9 cellular contexts compared by ENCODE assay signal in genomic region chr10:99993994-99994689, GRCh38. TPM values are rescaled to one million over a fixed set of nuclear protein-coding genes. Genes with fewer than 3 reads are reported as not detected.
A peak's percentile ranks its signal among the peaks of the same experiment; 100 is the strongest.
DNase-seq lines count a peak whose midpoint lies in the region; ATAC-seq, FAIRE-seq and TF ChIP-seq lines count a peak whose summit lies in the region.
"Had no signal": no experiment of that assay in that cellular context is flagged by ENCODE, and none has a peak within 500 bp of the region (broad histone marks: within the 10 kb centered on the region; RNA-seq: fewer than 3 reads in every experiment).

No MANE protein-coding gene starts in this region.

- no peak overlapping the region for H3K4me3 ChIP-seq in choroid plexus epithelial cell (ENCODE audit: low read depth, low read length)
- no peak overlapping the region for H3K4me3 ChIP-seq in thoracic aorta

- H3K27ac Mint-ChIP-seq in WTC11 = no peak overlapping the region

- no peaks in the 10 kb centered on the region for H3K9me3 ChIP-seq in thoracic aorta

- H3K4me1 Mint-ChIP-seq in WTC11 = peaks cover 9% of the 10 kb centered on the region

- ATAC-seq in GM19372 (IDR thresholded peaks at IDR 0.05; ENCODE audit: low read depth, unreplicated experiment) (peak; percentile 95), WTC11 (peak; percentile 56), thoracic aorta (ENCODE audit: insufficient number of reproducible peaks, low FRiP score, low read depth) (peak; percentile 36)

- no peaks in the 10 kb centered on the region for H3K36me3 Mint-ChIP-seq in WTC11

- H3K4me3 Mint-ChIP-seq in WTC11 = no peak overlapping the region

- no peak for TF ChIP-seq CTCF in WTC11 (IDR thresholded peaks at IDR 0.05)
- TF ChIP-seq CTCF in choroid plexus epithelial cell (conservative IDR thresholded peaks at IDR 0.05; ENCODE audit: low read depth, low read length) = no peak
- TF ChIP-seq CTCF in thoracic aorta (IDR thresholded peaks at IDR 0.05) = no peak

- POLR2A ChIA-PET in WTC11 (lab: Charles Lee) = no interaction called here

- CTCF ChIA-PET in WTC11 (lab: Charles Lee) = interaction anchor here (2.6 kb wide), 1 partner anchor 15 kb away, joined by 10 read pairs; the partner anchor contains the start of gene DNMBP

- peaks cover 8 to 10% of the 10 kb centered on the region in 2 donors for H3K4me1 ChIP-seq in thoracic aorta (ENCODE audit: control insufficient read depth in 1 of 2, low read depth in 2 of 2)

- H3K27ac ChIP-seq in thoracic aorta = peak overlapping the region in 1 of 2 donors; percentile 16

- H3K9me3 Mint-ChIP-seq in WTC11 = no peaks in the 10 kb centered on the region

- FAIRE-seq in HTR-8/SVneo (lab: Jason Lieb, UNC) = peak; percentile 66
- FAIRE-seq: H1 had no signal

- H3K27me3 Mint-ChIP-seq in WTC11 (ENCODE audit: low read depth) = no peaks in the 10 kb centered on the region

- DNase-seq in AML-193 (lab: John Stamatoyannopoulos, UW) (peak; percentile 76 to 78), HTR-8/SVneo (ENCODE audit: insufficient read length, low spot score) (peak; percentile 74), WTC11 (ENCODE audit: low spot score) (no peak), choroid plexus epithelial cell (ENCODE audit: low read depth) (peak; percentile 94), myocyte (ENCODE audit: low read depth) (peak; percentile 89), thoracic aorta (ENCODE audit: low spot score) (peak; percentile 53), putamen (ENCODE audit: low spot score) (no peak)

- no peaks in the 10 kb centered on the region for H3K36me3 ChIP-seq in thoracic aorta

- no peaks in the 10 kb centered on the region for H3K27me3 ChIP-seq in thoracic aorta (replicated peaks; ENCODE audit: insufficient read depth)

TF ChIP-seq in WTC11, 78 proteins besides CTCF, POLR2A, EP300 and RAD21 (continues in another document):
- no peak for TF ChIP-seq ERG (CRISPR knock-in tag; IDR thresholded peaks at IDR 0.05)
- peak; percentile 59; the same call in 1 of the 2 replicates for TF ChIP-seq USF1 (CRISPR knock-in tag; IDR thresholded peaks at IDR 0.05)
- no peak for TF ChIP-seq ATF1 (CRISPR knock-in tag; IDR thresholded peaks at IDR 0.05)
- no peak for TF ChIP-seq FOXP4 (CRISPR knock-in tag; IDR thresholded peaks at IDR 0.05)
- no peak for TF ChIP-seq PREB (CRISPR knock-in tag; IDR thresholded peaks at IDR 0.05; ENCODE audit: borderline replicate concordance)
- no peak for TF ChIP-seq STAT6 (CRISPR knock-in tag; conservative IDR thresholded peaks at IDR 0.05; ENCODE audit: low read depth)
- peak; percentile 72 for TF ChIP-seq USF2 (CRISPR knock-in tag; IDR thresholded peaks at IDR 0.05)
- no peak for TF ChIP-seq JAZF1 (CRISPR knock-in tag; IDR thresholded peaks at IDR 0.05)
- no peak for TF ChIP-seq ZNF121 (CRISPR knock-in tag; IDR thresholded peaks at IDR 0.05)
- TF ChIP-seq HMGXB4 (CRISPR knock-in tag; IDR thresholded peaks at IDR 0.05) = no peak

RNA-seq across cellular contexts. Expression of gene DNMBP, which starts 15.6 kb away (rescaled TPM):
- total RNA-seq in WTC11 (2021) (19.7 to 25.3 TPM (median 22.2 TPM) in 3 replicates), myocyte (12.8 and 16.1 TPM in 2 replicates), thoracic aorta (10 to 100 TPM; 17.9 to 34.2 TPM)
- 8.5 TPM for polyA plus RNA-seq in myocyte (2012)

Comparison
In these comparisons a context has a peak if more than half of its experiments do, and no peak if none do; other contexts are left out.
1. DNase-seq: peak in AML-193 (2 of 2), HTR-8/SVneo (single experiment), choroid plexus epithelial cell (single experiment), myocyte (single experiment) and thoracic aorta (single experiment); none in WTC11 (single experiment) and putamen (single experiment).
2. ATAC-seq: peak in every context shown above with its lines; median percentile 95 in GM19372; 56 in WTC11; 36 in thoracic aorta.